Comparison of ENCODE assay signal across 19 cellular contexts in the genomic region with DNA sequence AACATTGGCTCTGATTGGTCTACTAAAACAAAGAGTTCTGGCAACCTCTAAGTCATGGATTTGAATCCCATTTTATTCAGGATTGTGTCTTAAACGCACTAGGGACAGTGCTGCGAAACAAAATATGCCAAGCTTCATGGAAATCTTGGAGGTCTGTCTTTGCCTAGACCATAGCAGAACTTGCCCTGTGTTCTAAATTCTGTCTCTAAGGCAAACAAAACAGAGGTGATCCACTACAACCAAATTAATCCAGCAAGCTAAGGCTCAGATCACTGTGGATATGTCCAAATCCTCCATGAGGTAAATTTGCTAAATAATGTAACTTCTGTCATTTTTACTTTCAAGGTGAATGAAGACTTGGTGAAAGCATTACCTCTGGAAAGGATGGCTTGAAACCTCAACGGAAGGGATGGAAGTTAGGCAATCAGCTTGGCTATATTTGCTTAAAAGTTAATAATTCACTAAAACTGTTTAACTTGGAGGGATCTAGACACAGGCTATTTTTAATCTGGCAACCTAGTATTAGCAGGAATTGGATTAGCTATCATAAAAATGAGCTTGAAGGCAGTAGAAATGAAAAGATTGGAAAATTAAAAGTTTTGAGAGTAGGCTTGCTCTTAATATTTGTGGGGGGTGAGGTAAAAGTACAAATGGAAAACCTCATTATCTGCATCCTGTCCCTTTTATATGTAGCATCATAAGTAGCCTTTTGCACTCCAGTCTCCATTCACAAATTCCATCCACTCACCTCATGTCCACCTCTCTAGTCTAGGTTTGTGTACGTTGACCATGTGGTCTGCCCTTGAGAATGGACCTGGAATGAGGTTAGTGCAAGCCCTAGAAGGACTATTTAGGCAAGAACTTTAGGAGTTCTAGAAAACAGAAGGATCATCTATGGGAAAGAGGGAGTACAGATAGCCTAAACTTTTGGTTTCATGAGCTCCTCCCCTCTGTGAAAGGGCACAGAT.
"Had no signal": no experiment of that assay in that cellular context is flagged by ENCODE, and none has a peak within 500 bp of the region (broad histone marks: within the 10 kb centered on the region; RNA-seq: fewer than 3 reads in every experiment).

No MANE protein-coding gene starts in this region.

- H3K36me3 Mint-ChIP-seq: activated naive CD4-positive, alpha-beta T cell treated with anti-CD3 and anti-CD28 coated beads, Interleukin-2, amount 50 U/mL, for 24 hours; neural progenitor cell had no signal

- H3K27me3 ChIP-seq: adrenal gland, neural progenitor cell had no signal

- FAIRE-seq: colon, endometrium, kidney had no signal

- DNase-seq: activated B cell treated with CpG ODN at 0.5 μM for 24 hours; activated CD4-positive, alpha-beta T cell treated with anti-CD3 and anti-CD28 coated beads for 48 hours; activated CD8-positive, alpha-beta T cell treated with anti-CD3 and anti-CD28 coated beads for 36 hours; activated effector memory CD4-positive, alpha-beta T cell treated with anti-CD3 and anti-CD28 coated beads, Interleukin-2, amount 50 U/mL, for 16 hours; activated T-cell treated with anti-CD3 and anti-CD28 coated beads, Interleukin-2, amount 50 U/mL, for 4 hours; adrenal gland; caudate nucleus; kidney; midbrain; retina; stimulated activated CD4-positive, alpha-beta T cell treated with anti-CD3 and anti-CD28 coated beads, Interleukin-2, amount 100 ng/mL, for 48 hours; stimulated activated naive CD4-positive, alpha-beta T cell; substantia nigra; trophoblast cell had no signal

- H2AFZ ChIP-seq: neural progenitor cell had no signal

- H3K4me3 Mint-ChIP-seq: activated B cell treated with CpG ODN at 0.5 μM for 24 hours; activated CD8-positive, alpha-beta T cell treated with anti-CD3 and anti-CD28 coated beads for 36 hours; activated naive CD4-positive, alpha-beta T cell treated with anti-CD3 and anti-CD28 coated beads, Interleukin-2, amount 50 U/mL, for 24 hours; activated T-cell treated with anti-CD3 and anti-CD28 coated beads, Interleukin-2, amount 50 U/mL, for 4 hours; neural progenitor cell had no signal

- H3K9me3 Mint-ChIP-seq: activated CD8-positive, alpha-beta T cell treated with anti-CD3 and anti-CD28 coated beads for 36 hours; activated T-cell treated with anti-CD3 and anti-CD28 coated beads, Interleukin-2, amount 50 U/mL, for 4 hours; neural progenitor cell had no signal

- H3K9me3 ChIP-seq: adrenal gland had no signal

- H3K27me3 Mint-ChIP-seq: activated B cell treated with CpG ODN at 0.5 μM for 24 hours; activated CD8-positive, alpha-beta T cell treated with anti-CD3 and anti-CD28 coated beads for 36 hours had no signal

- H3K27ac ChIP-seq: adrenal gland, neural progenitor cell had no signal

- H3K4me1 Mint-ChIP-seq: activated B cell treated with CpG ODN at 0.5 μM for 24 hours; activated naive CD4-positive, alpha-beta T cell treated with anti-CD3 and anti-CD28 coated beads, Interleukin-2, amount 50 U/mL, for 24 hours; neural progenitor cell had no signal

- H3K9ac ChIP-seq: neural progenitor cell had no signal

- H3K4me1 ChIP-seq: adrenal gland, neural progenitor cell had no signal

- ATAC-seq: activated CD8-positive, alpha-beta T cell treated with anti-CD3 and anti-CD28 coated beads for 36 hours; activated T-cell treated with anti-CD3 and anti-CD28 coated beads, Interleukin-2, amount 50 U/mL, for 4 hours had no signal

- H3K27ac Mint-ChIP-seq: activated B cell treated with CpG ODN at 0.5 μM for 24 hours; activated CD8-positive, alpha-beta T cell treated with anti-CD3 and anti-CD28 coated beads for 36 hours; activated naive CD4-positive, alpha-beta T cell treated with anti-CD3 and anti-CD28 coated beads, Interleukin-2, amount 50 U/mL, for 24 hours; neural progenitor cell had no signal

- H3K4me2 ChIP-seq: neural progenitor cell had no signal

- H3K4me3 ChIP-seq: adrenal gland, lung, neural progenitor cell had no signal

- H3K36me3 ChIP-seq: adrenal gland, neural progenitor cell had no signal
